Comparison of ENCODE assay signal across 16 cellular contexts in genomic region chr3:27485853-27486252, GRCh38. TPM values are rescaled to one million over a fixed set of nuclear protein-coding genes. Genes with fewer than 3 reads are reported as not detected.
DNase-seq lines count a peak whose midpoint lies in the region; ATAC-seq and TF ChIP-seq lines count a peak whose summit lies in the region.
"Had no signal": no experiment of that assay in that cellular context is flagged by ENCODE, and none has a peak within 500 bp of the region (broad histone marks: within the 10 kb centered on the region; RNA-seq: fewer than 3 reads in every experiment).

No MANE protein-coding gene starts in this region.

- H3K9me3 ChIP-seq in right cardiac atrium (ENCODE audit: control insufficient read depth, low read length) = no peaks in the 10 kb centered on the region
- H3K9me3 ChIP-seq: MG63, pancreas, Peyer's patch, vagina had no signal

- H3K27me3 ChIP-seq in right cardiac atrium (ENCODE audit: control insufficient read depth, insufficient read depth) = no peaks in the 10 kb centered on the region
- H3K27me3 ChIP-seq: MG63, pancreas, Peyer's patch, vagina had no signal

- no peaks in the 10 kb centered on the region for H3K9me3 Mint-ChIP-seq in natural killer cell
- H3K9me3 Mint-ChIP-seq in natural killer cell treated with Interleukin-12 subunit alpha and Interleukin-12 subunit beta and Interleukin-15 and Interleukin-18, amount 100 ng/mL, for 72 hours = no peaks in the 10 kb centered on the region
- H3K9me3 Mint-ChIP-seq: activated T-helper 2 cell treated with anti-CD3 and anti-CD28 coated beads, Interferon-gamma antibody, Interleukin-2, Interleukin-4, amounts not matched to agents 10 μg/mL and 5 μg/mL and 100 μg/mL, durations not matched to agents 14 hours and 24 hours and 36 hours; stimulated activated naive CD8-positive, alpha-beta T cell treated with anti-CD3 and anti-CD28 coated beads, Interleukin-15, Interleukin-2, amounts not matched to agents 100 ng/mL and 50 ng/mL, for 24 hours had no signal

- H3K4me1 ChIP-seq in right cardiac atrium (ENCODE audit: control insufficient read depth, insufficient read depth, low read length) = no peaks in the 10 kb centered on the region

- H3K4me3 ChIP-seq in right cardiac atrium (ENCODE audit: low read length) = no peak overlapping the region
- H3K4me3 ChIP-seq: MG63, pancreas, vagina had no signal

- TF ChIP-seq CTCF in natural killer cell (IDR thresholded peaks at IDR 0.05) (no peak), GM10266 (IDR thresholded peaks at IDR 0.05; ENCODE audit: control insufficient read depth, insufficient read depth, low read depth, missing control alignments) (no peak)

- peaks cover 19 to 22% of the 10 kb centered on the region in 2 donors for H3K4me1 Mint-ChIP-seq in natural killer cell
- H3K4me1 Mint-ChIP-seq in natural killer cell treated with Interleukin-12 subunit alpha and Interleukin-12 subunit beta and Interleukin-15 and Interleukin-18, amount 100 ng/mL, for 72 hours (ENCODE audit: low read depth in 2 of 2) = peaks cover 14 to 31% of the 10 kb centered on the region in 2 donors

- H3K36me3 Mint-ChIP-seq in natural killer cell = no peaks in the 10 kb centered on the region
- H3K36me3 Mint-ChIP-seq in natural killer cell treated with Interleukin-12 subunit alpha and Interleukin-12 subunit beta and Interleukin-15 and Interleukin-18, amount 100 ng/mL, for 72 hours = peaks cover 9% of the 10 kb centered on the region

- WGBS in right cardiac atrium = 46% methylated on average over 5 of the region's 5 CpGs

- intact Hi-C loops in natural killer cell (cut with micrococcal nuclease) = loop anchor here (10.0 kb wide), 1 partner anchor 149 kb away; no protein-coding TSS in a partner anchor
- intact Hi-C loops in right cardiac atrium (cut with DNase I) = no loop called here

- H3K27ac Mint-ChIP-seq in natural killer cell = peak overlapping the region; percentile 13 to 61
- H3K27ac Mint-ChIP-seq in natural killer cell treated with Interleukin-12 subunit alpha and Interleukin-12 subunit beta and Interleukin-15 and Interleukin-18, amount 100 ng/mL, for 72 hours = no peak overlapping the region
- H3K27ac Mint-ChIP-seq: activated T-helper 2 cell treated with anti-CD3 and anti-CD28 coated beads, Interferon-gamma antibody, Interleukin-2, Interleukin-4, amounts not matched to agents 10 μg/mL and 5 μg/mL and 100 μg/mL, durations not matched to agents 14 hours and 24 hours and 36 hours; stimulated activated naive CD8-positive, alpha-beta T cell treated with anti-CD3 and anti-CD28 coated beads, Interleukin-15, Interleukin-2, amounts not matched to agents 100 ng/mL and 50 ng/mL, for 24 hours had no signal

- H3K27ac ChIP-seq in right cardiac atrium (ENCODE audit: low read length) = peak overlapping the region; percentile 97
- H3K27ac ChIP-seq: pancreas had no signal

- peak overlapping the region; percentile 56 for H3K4me3 Mint-ChIP-seq in natural killer cell
- H3K4me3 Mint-ChIP-seq in natural killer cell treated with Interleukin-12 subunit alpha and Interleukin-12 subunit beta and Interleukin-15 and Interleukin-18, amount 100 ng/mL, for 72 hours = no peak overlapping the region

- ATAC-seq in natural killer cell = no peak
- no peak for ATAC-seq in natural killer cell treated with Interleukin-12 subunit alpha and Interleukin-12 subunit beta and Interleukin-15 and Interleukin-18, amount 100 ng/mL, for 72 hours
- ATAC-seq in right cardiac atrium = peak in 1 of 2 donors; percentile 7
- no peak for ATAC-seq in HG02642 (IDR thresholded peaks at IDR 0.05; ENCODE audit: poor library complexity, unreplicated experiment)
- ATAC-seq in GM18867 (IDR thresholded peaks at IDR 0.05; ENCODE audit: unreplicated experiment) = no peak
- no peak for ATAC-seq in HG03571 (IDR thresholded peaks at IDR 0.05; ENCODE audit: unreplicated experiment)
- ATAC-seq: pancreas had no signal

- DNase-seq in natural killer cell (no peak), SW480 (ENCODE audit: low spot score) (peak; percentile 15), right cardiac atrium (no peak), GM10266 (ENCODE audit: extremely low spot score) (no peak)
- DNase-seq in natural killer cell treated with Interleukin-12 subunit alpha and Interleukin-12 subunit beta and Interleukin-15 and Interleukin-18, amount 100 ng/mL, for 72 hours (ENCODE audit: low spot score) = no peak
- DNase-seq: amniotic stem cell, cortex of kidney, MG63, pancreas, Peyer's patch had no signal

- H3K27me3 Mint-ChIP-seq in natural killer cell (ENCODE audit: low read depth in 2 of 2) = no peaks in the 10 kb centered on the region
- no peaks in the 10 kb centered on the region for H3K27me3 Mint-ChIP-seq in natural killer cell treated with Interleukin-12 subunit alpha and Interleukin-12 subunit beta and Interleukin-15 and Interleukin-18, amount 100 ng/mL, for 72 hours
- H3K27me3 Mint-ChIP-seq: stimulated activated naive CD8-positive, alpha-beta T cell treated with anti-CD3 and anti-CD28 coated beads, Interleukin-15, Interleukin-2, amounts not matched to agents 100 ng/mL and 50 ng/mL, for 24 hours had no signal

RNA-seq across cellular contexts. Expression of gene SLC4A7, which starts 1.7 kb away (rescaled TPM):
- total RNA-seq in natural killer cell = 10 to 100 TPM; 36.4 to 48.0 (median 41.3) TPM
- 100 to 1,000 TPM in 1 of 2 donors, 10 to 100 TPM in 1; 39.7 to 106 TPM for total RNA-seq in natural killer cell treated with Interleukin-12 subunit alpha and Interleukin-12 subunit beta and Interleukin-15 and Interleukin-18, amount 100 ng/mL, for 72 hours
- total RNA-seq in right cardiac atrium = 10 to 100 TPM; 15.7 to 20.6 (median 19.0) TPM
- polyA plus RNA-seq in right cardiac atrium = 3.5 TPM

Comparison
In these comparisons a context has a peak if more than half of its experiments do, and no peak if none do; other contexts are left out.
1. H3K27ac Mint-ChIP-seq: peak in natural killer cell (2 of 2); none in natural killer cell treated with Interleukin-12 subunit alpha and Interleukin-12 subunit beta and Interleukin-15 and Interleukin-18, amount 100 ng/mL, for 72 hours (0 of 2).